In genomic region chr5:66608501-66608900, GRCh38 we compare ENCODE assay signal across 8 cellular contexts.
"Had no signal": no experiment of that assay in that cellular context is flagged by ENCODE, and none has a peak within 500 bp of the region (broad histone marks: within the 10 kb centered on the region; RNA-seq: fewer than 3 reads in every experiment).

No MANE protein-coding gene starts in this region.

- H3K27ac Mint-ChIP-seq: HFFc6, IgD-negative memory B cell had no signal

- H3K4me3 ChIP-seq: HAP-1 had no signal

- H3K9me3 Mint-ChIP-seq: HFFc6, IgD-negative memory B cell had no signal

- H3K4me3 Mint-ChIP-seq: HFFc6, IgD-negative memory B cell had no signal

- H3K27ac ChIP-seq: HL-60 had no signal

- H3K4me1 ChIP-seq: HAP-1 had no signal

- ATAC-seq: HCT116, HepG2 had no signal

- H3K36me3 Mint-ChIP-seq: IgD-negative memory B cell had no signal

- DNase-seq: GOT3, H7, HFFc6 had no signal

- H3K36me3 ChIP-seq: HAP-1 had no signal

- H3K9me3 ChIP-seq: HAP-1 had no signal

- H3K27me3 Mint-ChIP-seq: IgD-negative memory B cell had no signal
